10 cellular contexts compared by ENCODE assay signal in genomic region chr5:137497396-137498290, GRCh38. TPM values are rescaled to one million over a fixed set of nuclear protein-coding genes. Genes with fewer than 3 reads are reported as not detected.
DNase-seq lines count a peak whose midpoint lies in the region; ATAC-seq and TF ChIP-seq lines count a peak whose summit lies in the region.
"Had no signal": no experiment of that assay in that cellular context is flagged by ENCODE, and none has a peak within 500 bp of the region (broad histone marks: within the 10 kb centered on the region; RNA-seq: fewer than 3 reads in every experiment).

No MANE protein-coding gene starts in this region.

- peak; percentile 4 for TF ChIP-seq CTCF in fibroblast of the aortic adventitia (IDR thresholded peaks at IDR 0.05; ENCODE audit: insufficient read depth, low read length)

- H3K4me3 ChIP-seq in fibroblast of the aortic adventitia (ENCODE audit: low read depth, low read length): peak overlapping the region; percentile 85

- peak; percentile 67 for DNase-seq in Daoy (ENCODE audit: low read depth)
- peak; percentile 92 for DNase-seq in NCI-H69 (lab: John Stamatoyannopoulos, UW)
- no peak for DNase-seq in fibroblast of the aortic adventitia (ENCODE audit: low read depth)
- peak; percentile 26 for DNase-seq in renal cortical epithelial cell (ENCODE audit: low read depth)
- DNase-seq in NCI-H1048 (lab: John Stamatoyannopoulos, UW): no peak
- DNase-seq in activated CD8-positive, alpha-beta memory T cell treated with anti-CD3 and anti-CD28 coated beads, Interleukin-2, amount 50 U/mL, for 48 hours: no peak
- no peak for DNase-seq in activated naive CD4-positive, alpha-beta T cell (lab: John Stamatoyannopoulos, UW)
- DNase-seq: GF-D8; stimulated activated naive CD4-positive, alpha-beta T cell had no signal

- ATAC-seq in HG02973 (IDR thresholded peaks at IDR 0.05; ENCODE audit: unreplicated experiment): no peak

RNA-seq across cellular contexts. Expression of gene SPOCK1, which starts 1.5 kb away (rescaled TPM):
- 43.5 and 61.0 TPM in 2 replicates for total RNA-seq in Daoy (2014; rRNA removed; shearing (Covaris generic))
- 174 and 196 TPM in 2 replicates for total RNA-seq in fibroblast of the aortic adventitia (ENCODE audit: low replicate concordance)
- total RNA-seq in renal cortical epithelial cell: 36.8 and 224 TPM in 2 replicates

Comparison
In these comparisons a context has a peak if more than half of its experiments do, and no peak if none do; other contexts are left out.
1. DNase-seq: peak in Daoy (single experiment), NCI-H69 (single experiment) and renal cortical epithelial cell (single experiment); none in fibroblast of the aortic adventitia (single experiment), NCI-H1048 (single experiment), activated CD8-positive, alpha-beta memory T cell treated with anti-CD3 and anti-CD28 coated beads, Interleukin-2, amount 50 U/mL, for 48 hours (single experiment) and activated naive CD4-positive, alpha-beta T cell (0 of 4).